ENCODE assay signal across 8 cellular contexts in the genomic region with DNA sequence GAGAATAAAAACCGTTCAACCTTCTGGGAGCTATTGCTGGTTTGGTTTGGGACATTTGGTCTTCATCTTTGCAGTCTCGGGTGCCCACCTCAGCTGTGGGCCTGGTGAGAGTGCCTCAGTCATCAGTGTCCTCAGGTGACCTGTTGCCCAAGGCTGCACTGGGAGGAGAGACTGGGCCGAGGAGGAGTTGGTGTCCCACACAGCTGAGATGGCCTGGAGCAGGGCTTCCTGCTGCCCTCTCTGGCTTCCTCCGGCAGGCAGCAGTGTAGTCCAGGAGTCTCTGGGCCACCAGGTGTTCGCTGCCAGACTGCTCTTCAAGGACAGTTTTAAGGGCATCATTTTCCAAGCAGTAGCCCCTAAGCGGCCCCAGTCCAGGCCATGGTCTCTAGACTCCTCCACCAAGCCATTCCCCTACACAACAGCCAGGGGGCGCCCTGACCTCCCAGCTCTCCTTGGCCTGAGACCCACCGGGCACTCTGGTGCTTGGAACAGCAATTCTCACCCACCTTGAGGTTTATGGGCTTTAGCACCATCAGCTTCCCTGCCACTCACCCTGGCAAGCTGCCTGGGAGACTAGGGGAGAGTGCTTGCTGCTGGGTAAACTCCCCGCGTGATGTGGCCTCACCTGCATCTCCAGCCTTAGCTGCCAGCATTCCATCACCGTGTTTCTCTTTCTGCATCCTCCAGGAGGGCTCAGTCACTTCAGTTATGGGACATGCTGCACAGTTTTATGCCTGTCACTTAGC. TPM values are rescaled to one million over a fixed set of nuclear protein-coding genes. Genes with fewer than 3 reads are reported as not detected.
DNase-seq lines count a peak whose midpoint lies in the region; ATAC-seq and TF ChIP-seq lines count a peak whose summit lies in the region.

No MANE protein-coding gene starts in this region.

- peak; percentile 85 for DNase-seq in GM03348 (ENCODE audit: low spot score)
- peak; percentile 21 for DNase-seq in NCI-H1105 (lab: John Stamatoyannopoulos, UW)
- peak; percentile 80 for DNase-seq in activated CD8-positive, alpha-beta memory T cell treated with anti-CD3 and anti-CD28 coated beads for 24 hours
- DNase-seq in esophagus muscularis mucosa (ENCODE audit: extremely low spot score), result no peak
- DNase-seq in neural progenitor cell (ENCODE audit: low spot score), result peak; percentile 79
- DNase-seq in cerebellar nuclear complex (lab: John Stamatoyannopoulos, UW), result no peak

- 80% methylated on average over 8 of the region's 11 CpGs for WGBS in esophagus muscularis mucosa

- peaks cover 2% of the 10 kb centered on the region for H3K27me3 Mint-ChIP-seq in neural progenitor cell (ENCODE audit: insufficient read depth, low read depth)

- ATAC-seq in HG03025 (IDR thresholded peaks at IDR 0.05; ENCODE audit: low FRiP score, unreplicated experiment), result no peak
- ATAC-seq in GM19463 (IDR thresholded peaks at IDR 0.05; ENCODE audit: unreplicated experiment), result no peak

- peaks cover 8% of the 10 kb centered on the region for H3F3A ChIP-seq in neural progenitor cell (ENCODE audit: low read depth)

- intact Hi-C loops in esophagus muscularis mucosa (cut with DNase I), result loop anchor here (10.0 kb wide), 1 partner anchor 52 kb away; a partner anchor contains a TSS

- no peak overlapping the region for H3K4me3 Mint-ChIP-seq in neural progenitor cell

- peaks cover 3% of the 10 kb centered on the region for H3K4me1 Mint-ChIP-seq in neural progenitor cell

- TF ChIP-seq EP300 in esophagus muscularis mucosa (IDR thresholded peaks at IDR 0.05), result no peak

- peaks cover 14% of the 10 kb centered on the region for H4K20me1 ChIP-seq in neural progenitor cell (ENCODE audit: low read depth)

- no peaks in the 10 kb centered on the region for H3K27me3 ChIP-seq in esophagus muscularis mucosa
- no peaks in the 10 kb centered on the region for H3K27me3 ChIP-seq in neural progenitor cell

- no peak for TF ChIP-seq POLR2A in esophagus muscularis mucosa (IDR thresholded peaks at IDR 0.05; ENCODE audit: low read depth)

- H3K4me3 ChIP-seq in esophagus muscularis mucosa (no peak overlapping the region), neural progenitor cell (no peak overlapping the region)

- H3K27ac ChIP-seq in esophagus muscularis mucosa (replicated peaks in 1 of 4) (no peak overlapping the region), neural progenitor cell (no peak overlapping the region)

- no peak overlapping the region for H2AFZ ChIP-seq in neural progenitor cell (replicated peaks)

- H3K9me3 ChIP-seq in esophagus muscularis mucosa (no peaks in the 10 kb centered on the region), neural progenitor cell (ENCODE audit: low read depth) (no peaks in the 10 kb centered on the region)

- H3K36me3 Mint-ChIP-seq in neural progenitor cell, result peaks cover 14% of the 10 kb centered on the region

- H3K4me1 ChIP-seq in esophagus muscularis mucosa (peaks cover 3 to 30% (median 19%) of the 10 kb centered on the region in 4 donors), neural progenitor cell (no peaks in the 10 kb centered on the region)

- H3K36me3 ChIP-seq in esophagus muscularis mucosa (peaks cover 23 to 95% (median 72%) of the 10 kb centered on the region in 4 donors), neural progenitor cell (no peaks in the 10 kb centered on the region)

- peak; percentile 70 to 90 (median 71) for TF ChIP-seq CTCF in esophagus muscularis mucosa (IDR thresholded peaks at IDR 0.05)
- peak; percentile 90 for TF ChIP-seq CTCF in neural progenitor cell (IDR thresholded peaks at IDR 0.05)

- no peaks in the 10 kb centered on the region for H3K9me3 Mint-ChIP-seq in neural progenitor cell

- H3K9ac ChIP-seq in neural progenitor cell, result no peak overlapping the region

- no peak overlapping the region for H3K27ac Mint-ChIP-seq in neural progenitor cell

- no peak overlapping the region for H3K4me2 ChIP-seq in neural progenitor cell

- H3K79me2 ChIP-seq in neural progenitor cell (ENCODE audit: low read depth), result peaks cover 23% of the 10 kb centered on the region

RNA-seq across cellular contexts. Expression of a gene that starts 9.1 kb away (rescaled TPM):
- total RNA-seq in esophagus muscularis mucosa (1 to 10 TPM in 2 of 4 donors, under 1 TPM in 2; 0.29 to 3.7 (median 1.5) TPM), neural progenitor cell (ENCODE audit: low replicate concordance) (5.7 and 7.9 TPM in 2 replicates)

RNA-seq across cellular contexts. Expression of a gene that starts 10.7 kb away (rescaled TPM):
- total RNA-seq in esophagus muscularis mucosa (10 to 100 TPM; 23.3 to 35.3 (median 31.8) TPM), neural progenitor cell (ENCODE audit: low replicate concordance) (7.4 and 28.7 TPM in 2 replicates)

RNA-seq across cellular contexts. Expression of a gene that starts 34.1 kb away (rescaled TPM):
- total RNA-seq in esophagus muscularis mucosa (10 to 100 TPM; 29.7 to 80.1 (median 55.4) TPM), neural progenitor cell (ENCODE audit: low replicate concordance) (1.9 and 11.7 TPM in 2 replicates)

RNA-seq across cellular contexts. Expression of a gene that starts 41.9 kb away (rescaled TPM):
- total RNA-seq in esophagus muscularis mucosa (10 to 100 TPM in 2 of 4 donors, 1 to 10 TPM in 2; 2.9 to 16.6 (median 10.5) TPM), neural progenitor cell (ENCODE audit: low replicate concordance) (not detected in 2 replicates)

RNA-seq across cellular contexts. Expression of a gene that starts 50.4 kb away (rescaled TPM):
- total RNA-seq in esophagus muscularis mucosa, result not detected
- total RNA-seq in neural progenitor cell (ENCODE audit: low replicate concordance), result 1.5 and 1.6 TPM in 2 replicates

Comparison
In these comparisons a context has a peak if more than half of its experiments do, and no peak if none do; other contexts are left out.
1. DNase-seq: peak in GM03348 (single experiment), NCI-H1105 (single experiment), activated CD8-positive, alpha-beta memory T cell treated with anti-CD3 and anti-CD28 coated beads for 24 hours (single experiment) and neural progenitor cell (single experiment); none in esophagus muscularis mucosa (single experiment) and cerebellar nuclear complex (0 of 2).